In genomic region chr14:68967459-68967940, GRCh38 we compare ENCODE assay signal across 12 cellular contexts. TPM values are rescaled to one million over a fixed set of nuclear protein-coding genes. Genes with fewer than 3 reads are reported as not detected.
DNase-seq lines count a peak whose midpoint lies in the region; ATAC-seq and TF ChIP-seq lines count a peak whose summit lies in the region.
"Had no signal": no experiment of that assay in that cellular context is flagged by ENCODE, and none has a peak within 500 bp of the region (broad histone marks: within the 10 kb centered on the region; RNA-seq: fewer than 3 reads in every experiment).

No MANE protein-coding gene starts in this region.

- H4K20me1 ChIP-seq in SK-N-SH (ENCODE audit: insufficient read depth) = peaks cover 100% of the 10 kb centered on the region

- H3F3A ChIP-seq in SK-N-SH (replicated peaks; ENCODE audit: insufficient read depth) = peaks cover 32% of the 10 kb centered on the region

- H3K4me1 ChIP-seq in SK-N-SH (ENCODE audit: control insufficient read depth in 1 of 2, insufficient read depth in 2 of 2, low read depth in 1 of 2, low read length in 1 of 2) = peaks cover 53 to 87% of the 10 kb centered on the region in 2 experiments
- peaks cover 0 to 96% of the 10 kb centered on the region in 2 donors for H3K4me1 ChIP-seq in right atrium auricular region

- no peaks in the 10 kb centered on the region for H3K9me3 ChIP-seq in SK-N-SH
- no peaks in the 10 kb centered on the region for H3K9me3 ChIP-seq in right atrium auricular region

- no peaks in the 10 kb centered on the region for H3K27me3 Mint-ChIP-seq in activated naive CD8-positive, alpha-beta T cell treated with anti-CD3 and anti-CD28 coated beads for 36 hours
- H3K27me3 Mint-ChIP-seq in stimulated activated naive CD8-positive, alpha-beta T cell treated with anti-CD3 and anti-CD28 coated beads, Interleukin-15, amount 100 ng/mL, for 72 hours = no peaks in the 10 kb centered on the region

- no peak for TF ChIP-seq EP300 in SK-N-SH (IDR thresholded peaks at IDR 0.05; ENCODE audit: borderline replicate concordance in 1 of 2, low read depth in 1 of 2, low read length in 1 of 2)

- H3K79me2 ChIP-seq in SK-N-SH (ENCODE audit: insufficient read depth) = peaks cover 100% of the 10 kb centered on the region

- no peaks in the 10 kb centered on the region for H3K9me2 ChIP-seq in SK-N-SH

- peaks cover 24 to 25% of the 10 kb centered on the region in 2 experiments for H3K36me3 ChIP-seq in SK-N-SH (replicated peaks in 1 of 2; ENCODE audit: control insufficient read depth in 1 of 2, insufficient read depth in 2 of 2, low read length in 1 of 2)
- H3K36me3 ChIP-seq in right atrium auricular region = peaks cover 10% of the 10 kb centered on the region

- H3K4me1 Mint-ChIP-seq in activated naive CD8-positive, alpha-beta T cell treated with anti-CD3 and anti-CD28 coated beads for 36 hours = peaks cover 94% of the 10 kb centered on the region
- peaks cover 100% of the 10 kb centered on the region for H3K4me1 Mint-ChIP-seq in stimulated activated naive CD8-positive, alpha-beta T cell treated with anti-CD3 and anti-CD28 coated beads, Interleukin-15, amount 100 ng/mL, for 72 hours

- H3K4me3 ChIP-seq in SK-N-SH (ENCODE audit: low read depth in 2 of 2, low read length in 1 of 2) = no peak overlapping the region
- H3K4me3 ChIP-seq in right atrium auricular region = no peak overlapping the region
- H3K4me3 ChIP-seq: PC-9 had no signal

- no peak overlapping the region for H2AFZ ChIP-seq in SK-N-SH (ENCODE audit: low read depth)
- H2AFZ ChIP-seq: PC-9 had no signal

- H3K9me3 Mint-ChIP-seq in activated naive CD8-positive, alpha-beta T cell treated with anti-CD3 and anti-CD28 coated beads for 36 hours = peaks cover 2% of the 10 kb centered on the region
- no peaks in the 10 kb centered on the region for H3K9me3 Mint-ChIP-seq in stimulated activated naive CD8-positive, alpha-beta T cell treated with anti-CD3 and anti-CD28 coated beads, Interleukin-15, amount 100 ng/mL, for 72 hours

- H3K27ac ChIP-seq in SK-N-SH (ENCODE audit: low read depth in 2 of 2, low read length in 1 of 2) (peak overlapping the region; percentile 44 to 79; a peak in 2 of 4 replicates), right atrium auricular region (peak overlapping the region; percentile 52 to 78)
- H3K27ac ChIP-seq: 22Rv1 had no signal

- 95% methylated on average over 3 of the region's 3 CpGs for WGBS in SK-N-SH (ENCODE audit: low lambda C conversion rate)

- peak overlapping the region; percentile 58 for H3K4me2 ChIP-seq in SK-N-SH

- peaks cover 36% of the 10 kb centered on the region for H3K36me3 Mint-ChIP-seq in activated naive CD8-positive, alpha-beta T cell treated with anti-CD3 and anti-CD28 coated beads for 36 hours

- H3K9ac ChIP-seq in SK-N-SH = no peak overlapping the region

- no peak for TF ChIP-seq RAD21 in SK-N-SH (IDR thresholded peaks at IDR 0.05; ENCODE audit: low read length)

- DNase-seq in SK-N-SH = no peak
- no peak for DNase-seq in activated naive CD8-positive, alpha-beta T cell treated with anti-CD3 and anti-CD28 coated beads for 36 hours
- DNase-seq in right atrium auricular region (ENCODE audit: low spot score) = no peak
- DNase-seq in stimulated activated naive CD8-positive, alpha-beta T cell treated with anti-CD3 and anti-CD28 coated beads, Interleukin-15, amount 100 ng/mL, for 72 hours = no peak
- no peak for DNase-seq in DMS79 treated with DMSO at 0.1 percent for 48 hours (lab: John Stamatoyannopoulos, UW)
- DNase-seq in DMS153 (lab: John Stamatoyannopoulos, UW) = no peak
- DNase-seq: DND-41, NCI-H2227 treated with DMSO at 0.1 percent for 48 hours had no signal

- TF ChIP-seq CTCF in SK-N-SH (IDR thresholded peaks at IDR 0.05) (no peak), right atrium auricular region (IDR thresholded peaks at IDR 0.05) (no peak)

- POLR2A ChIA-PET in SK-N-SH (lab: Yijun Ruan, JAX) = interaction anchor here (0.7 to 0.9 kb wide), 2 partner anchors 8 to 10 kb away, joined by 3 to 4 read pairs; no protein-coding TSS in a partner anchor

- ATAC-seq in SK-N-SH treated with all-trans-retinoic acid at 6 μM for 48 hours = no peak
- no peak for ATAC-seq in stimulated activated naive CD8-positive, alpha-beta T cell treated with anti-CD3 and anti-CD28 coated beads, Interleukin-15, amount 100 ng/mL, for 72 hours
- ATAC-seq in GM18858 (IDR thresholded peaks at IDR 0.05; ENCODE audit: unreplicated experiment) = no peak

- H3K27ac Mint-ChIP-seq in activated naive CD8-positive, alpha-beta T cell treated with anti-CD3 and anti-CD28 coated beads for 36 hours = peak overlapping the region; percentile 88
- H3K27ac Mint-ChIP-seq in stimulated activated naive CD8-positive, alpha-beta T cell treated with anti-CD3 and anti-CD28 coated beads, Interleukin-15, amount 100 ng/mL, for 72 hours = no peak overlapping the region

- peak overlapping the region; percentile 62 for H3K4me3 Mint-ChIP-seq in activated naive CD8-positive, alpha-beta T cell treated with anti-CD3 and anti-CD28 coated beads for 36 hours
- H3K4me3 Mint-ChIP-seq in stimulated activated naive CD8-positive, alpha-beta T cell treated with anti-CD3 and anti-CD28 coated beads, Interleukin-15, amount 100 ng/mL, for 72 hours = peak overlapping the region; percentile 65 to 80

- H3K27me3 ChIP-seq in SK-N-SH (ENCODE audit: insufficient read depth) = no peaks in the 10 kb centered on the region
- no peaks in the 10 kb centered on the region for H3K27me3 ChIP-seq in right atrium auricular region

- CTCF ChIA-PET in SK-N-SH (lab: Yijun Ruan, JAX) = interaction anchor here (0.6 to 1.8 kb wide), 5 partner anchors 8 to 140 kb away, joined by 3 to 7 read pairs (median 4); no protein-coding TSS in a partner anchor

TF ChIP-seq in SK-N-SH, 30 proteins besides CTCF, POLR2A, EP300 and RAD21 (continues in another document):
- TF ChIP-seq GABPA (IDR thresholded peaks at IDR 0.05; ENCODE audit: low read depth) (no peak), RCOR1 (IDR thresholded peaks at IDR 0.05; ENCODE audit: low read length) (no peak), TAF1 (IDR thresholded peaks at IDR 0.05; ENCODE audit: borderline replicate concordance, low read depth, low read length) (no peak), RFX5 (IDR thresholded peaks at IDR 0.05; ENCODE audit: low read length) (no peak), GATA2 (CRISPR knock-in tag; IDR thresholded peaks at IDR 0.05) (no peak), USF1 (IDR thresholded peaks at IDR 0.05; ENCODE audit: borderline replicate concordance, low read depth) (no peak), RXRA (IDR thresholded peaks at IDR 0.05; ENCODE audit: borderline replicate concordance, low read depth) (no peak), TCF12 (IDR thresholded peaks at IDR 0.05) (no peak), YY1 (IDR thresholded peaks at IDR 0.05; ENCODE audit: low read depth) (no peak), MAX (IDR thresholded peaks at IDR 0.05; ENCODE audit: low read depth) (no peak), FOXM1 (IDR thresholded peaks at IDR 0.05; ENCODE audit: low read depth) (no peak)

TF ChIP-seq in SK-N-SH treated with all-trans-retinoic acid at 6 μM for 48 hours, 23 proteins besides CTCF, POLR2A, EP300 and RAD21:
- no peak for TF ChIP-seq TOX (CRISPR knock-in tag; IDR thresholded peaks at IDR 0.05; ENCODE audit: borderline replicate concordance)
- no peak for TF ChIP-seq ARNTL (CRISPR knock-in tag; IDR thresholded peaks at IDR 0.05; ENCODE audit: borderline replicate concordance, low read depth)
- TF ChIP-seq ZNF8 (CRISPR knock-in tag; IDR thresholded peaks at IDR 0.05) = no peak

RNA-seq across cellular contexts. Expression of gene ACTN1, which starts 11.6 kb away (rescaled TPM):
- polyA plus RNA-seq in SK-N-SH (2012; rRNA removed) = 266 and 319 TPM in 2 replicates
- polyA plus RNA-seq in SK-N-SH (2012; cell fraction: cytosol; rRNA removed) = 144 and 218 TPM in 2 replicates
- 589 and 740 TPM in 2 replicates for polyA plus RNA-seq in SK-N-SH (2012; cell fraction: nucleus; rRNA removed)
- total RNA-seq in activated naive CD8-positive, alpha-beta T cell treated with anti-CD3 and anti-CD28 coated beads for 36 hours = 100 to 1,000 TPM; 171 to 177 TPM
- 100 to 1,000 TPM; 170 to 316 TPM for total RNA-seq in right atrium auricular region
